Comparison of ENCODE assay signal across 28 cellular contexts in genomic region chr3:37534940-37535339, GRCh38.
"Had no signal": no experiment of that assay in that cellular context is flagged by ENCODE, and none has a peak within 500 bp of the region (broad histone marks: within the 10 kb centered on the region; RNA-seq: fewer than 3 reads in every experiment).

No MANE protein-coding gene starts in this region.

- H3K4me1 ChIP-seq: neural progenitor cell, parathyroid adenoma, testis, uterus had no signal

- ATAC-seq: natural killer cell; psoas muscle; right cardiac atrium; sciatic nerve; stimulated activated memory B cell treated with anti-CD40 and anti-IgM and Interleukin-4, amounts not matched to agents 10 μg/mL and 1 μg/mL and 100 μg/mL, for 72 hours; stimulated activated naive CD8-positive, alpha-beta T cell treated with anti-CD3 and anti-CD28 coated beads, Interleukin-15, amount 100 ng/mL, for 72 hours; stimulated activated naive CD8-positive, alpha-beta T cell treated with anti-CD3 and anti-CD28 coated beads, Interleukin-15, Interleukin-2, amounts not matched to agents 100 U/mL and 50 U/mL, for 24 hours; upper lobe of right lung had no signal

- H3K36me3 ChIP-seq: neural progenitor cell, ovary, transverse colon, uterus had no signal

- H3K9me3 ChIP-seq: ovary, psoas muscle, spleen, suprapubic skin, testis, tibial artery, transverse colon, upper lobe of right lung, uterus had no signal

- H3K27me3 ChIP-seq: ovary, spleen, suprapubic skin, testis, tibial artery, transverse colon, upper lobe of right lung, uterus had no signal

- H3K4me3 ChIP-seq: neural progenitor cell, ovary, psoas muscle, skin epidermis, smooth muscle cell, spleen, suprapubic skin, testis, tibial artery, transverse colon, upper lobe of right lung, uterus had no signal

- H3K9ac ChIP-seq: neural progenitor cell, parathyroid adenoma had no signal

- DNase-seq: natural killer cell; occipital lobe; ovary; posterior cingulate gyrus; psoas muscle; right cardiac atrium; spleen; stimulated activated CD4-positive, alpha-beta T cell treated with anti-CD3 and anti-CD28 coated beads, Interleukin-12 subunit alpha, Interleukin-12 subunit beta, amount 100 ng/mL, for 4 hours; stimulated activated CD4-positive, alpha-beta T cell treated with anti-CD3 and anti-CD28 coated beads, Interleukin-1b, Interleukin-23, amount 100 ng/mL, for 48 hours; stimulated activated CD4-positive, alpha-beta T cell treated with anti-CD3 and anti-CD28 coated beads, Interleukin-4, amount 100 ng/mL, for 1 hour; stimulated activated CD4-positive, alpha-beta T cell treated with anti-CD3 and anti-CD28 coated beads, Interleukin-4, amount 100 ng/mL, for 4 hours; stimulated activated CD8-positive, alpha-beta memory T cell treated with anti-CD3 and anti-CD28 coated beads, Interleukin-4, amount 100 ng/mL, for 48 hours; stimulated activated naive CD4-positive, alpha-beta T cell; stimulated activated naive CD8-positive, alpha-beta T cell treated with anti-CD3 and anti-CD28 coated beads, Interleukin-15, amount 100 ng/mL, for 72 hours; stimulated activated naive CD8-positive, alpha-beta T cell treated with anti-CD3 and anti-CD28 coated beads, Interleukin-15, Interleukin-2, amounts not matched to agents 100 U/mL and 50 U/mL, for 24 hours; substantia nigra; testis; tibial artery; transverse colon; upper lobe of right lung; uterus had no signal

- H2AFZ ChIP-seq: neural progenitor cell, parathyroid adenoma had no signal

- H3K27ac ChIP-seq: neural progenitor cell, ovary, parathyroid adenoma, skin epidermis, suprapubic skin, testis, transverse colon, upper lobe of right lung, uterus had no signal

- H3K79me2 ChIP-seq: parathyroid adenoma had no signal

- H3K4me2 ChIP-seq: neural progenitor cell, smooth muscle cell had no signal
